ENCODE assay signal across 18 cellular contexts in the genomic region with DNA sequence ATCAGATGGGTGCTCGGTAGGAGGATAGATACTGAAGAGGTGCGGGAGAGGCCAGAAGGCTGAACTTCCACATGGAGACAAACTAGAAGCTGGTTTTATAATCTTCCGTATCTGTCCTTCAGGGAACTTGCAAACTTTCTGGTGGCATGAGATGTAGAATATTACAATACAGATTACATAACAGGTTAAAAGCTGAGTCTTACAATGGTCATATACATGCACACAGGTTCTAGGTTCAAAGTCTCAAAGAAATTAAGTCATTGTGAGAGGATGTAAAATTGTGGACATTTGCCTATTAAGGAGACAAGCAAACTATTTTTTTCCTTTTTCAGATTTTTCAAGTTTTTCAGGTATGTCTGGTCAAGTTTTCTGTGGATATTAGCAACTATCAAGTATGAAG.
"Had no signal": no experiment of that assay in that cellular context is flagged by ENCODE, and none has a peak within 500 bp of the region (broad histone marks: within the 10 kb centered on the region; RNA-seq: fewer than 3 reads in every experiment).

No MANE protein-coding gene starts in this region.

- H3K4me3 ChIP-seq: esophagus squamous epithelium, gastroesophageal sphincter, left ventricle myocardium inferior, lower lobe of right lung, psoas muscle, right lobe of liver, stomach, thoracic aorta had no signal

- ATAC-seq: effector memory CD8-positive, alpha-beta T cell; gastroesophageal sphincter; psoas muscle had no signal

- H3K4me1 ChIP-seq: psoas muscle, right lobe of liver had no signal

- H3K36me3 ChIP-seq: esophagus squamous epithelium, gastroesophageal sphincter, left ventricle myocardium inferior, lower lobe of right lung, neutrophil, right lobe of liver, stomach, thoracic aorta had no signal

- H3K27me3 ChIP-seq: esophagus squamous epithelium, gastroesophageal sphincter, right lobe of liver, stomach had no signal

- H3K9me3 ChIP-seq: esophagus squamous epithelium, gastroesophageal sphincter, left ventricle myocardium inferior, lower lobe of right lung, neutrophil, psoas muscle, right lobe of liver, stomach, thoracic aorta had no signal

- H3K27ac ChIP-seq: gastroesophageal sphincter, left ventricle myocardium inferior, lower lobe of right lung, psoas muscle, right lobe of liver, thoracic aorta had no signal

- DNase-seq: effector memory CD8-positive, alpha-beta T cell; esophagus squamous epithelium; foreskin fibroblast; glutamatergic neuron; immature natural killer cell; left ventricle myocardium inferior; lower lobe of right lung; midbrain; naive thymus-derived CD4-positive, alpha-beta T cell; psoas muscle; retina; right lobe of liver; stimulated activated naive CD4-positive, alpha-beta T cell; stomach; substantia nigra had no signal
